In genomic region chr19:719081-719512, GRCh38 we compare ENCODE assay signal across 13 cellular contexts. TPM values are rescaled to one million over a fixed set of nuclear protein-coding genes. Genes with fewer than 3 reads are reported as not detected.
DNase-seq lines count a peak whose midpoint lies in the region; ATAC-seq and TF ChIP-seq lines count a peak whose summit lies in the region.
"Had no signal": no experiment of that assay in that cellular context is flagged by ENCODE, and none has a peak within 500 bp of the region (broad histone marks: within the 10 kb centered on the region; RNA-seq: fewer than 3 reads in every experiment).

No MANE protein-coding gene starts in this region.

- DNase-seq in AG20443 (ENCODE audit: low spot score) (peak; percentile 76), amygdala (lab: John Stamatoyannopoulos, UW) (peak in 41 of 56 donors; percentile 14 to 84 (median 51)), heart left ventricle (peak in 3 of 5 donors; percentile 47 to 82 (median 61)), posterior vena cava (ENCODE audit: low spot score) (peak; percentile 95), NCI-H82 (lab: John Stamatoyannopoulos, UW) (no peak), SIG-M5 treated with dmso at 0.1 percent for 504 hours (lab: John Stamatoyannopoulos, UW; ENCODE audit: unreplicated experiment) (no peak), hepatic stellate cell (ENCODE audit: low spot score) (no peak)
- DNase-seq in activated CD8-positive, alpha-beta T cell treated with anti-CD3 and anti-CD28 coated beads for 36 hours, result no peak
- DNase-seq: BE2C, NCI-H69 had no signal

- CTCF ChIA-PET in activated CD8-positive, alpha-beta T cell treated with anti-CD3 and anti-CD28 coated beads for 36 hours (lab: Charles Lee), result interaction anchor here (0.6 kb wide), 1 partner anchor 52 kb away, joined by 3 read pairs; no protein-coding TSS in a partner anchor

- H3K27ac ChIP-seq in heart left ventricle, result peak overlapping the region in 10 of 12 donors; percentile 4 to 79 (median 46)

- intact Hi-C loops in heart left ventricle (cut with DNase I), result no loop called here
- intact Hi-C loops in posterior vena cava (cut with DNase I), result no loop called here
- intact Hi-C loops in activated CD8-positive, alpha-beta T cell treated with anti-CD3 and anti-CD28 coated beads for 36 hours (cut with micrococcal nuclease), result no loop called here

- peaks cover 22% of the 10 kb centered on the region for H3K27me3 Mint-ChIP-seq in activated CD8-positive, alpha-beta T cell treated with anti-CD3 and anti-CD28 coated beads for 36 hours

- peak overlapping the region in 4 of 12 donors; percentile 15 to 23 (median 18) for H3K4me3 ChIP-seq in heart left ventricle

- peaks cover 3% of the 10 kb centered on the region for H3K9me3 Mint-ChIP-seq in activated CD8-positive, alpha-beta T cell treated with anti-CD3 and anti-CD28 coated beads for 36 hours

- TF ChIP-seq POLR2A in heart left ventricle (IDR thresholded peaks at IDR 0.05), result no peak

- peak in 3 of 4 donors; percentile 42 to 72 (median 68) for ATAC-seq in heart left ventricle
- ATAC-seq in activated CD8-positive, alpha-beta T cell treated with anti-CD3 and anti-CD28 coated beads for 36 hours, result no peak

- H3K36me3 Mint-ChIP-seq in activated CD8-positive, alpha-beta T cell treated with anti-CD3 and anti-CD28 coated beads for 36 hours (ENCODE audit: low read depth), result no peaks in the 10 kb centered on the region

- 28 to 60% (median 49%) methylated on average over 20 to 49 of the region's 49 CpGs for WGBS in heart left ventricle, 4 donors

- no peak overlapping the region for H3K27ac Mint-ChIP-seq in activated CD8-positive, alpha-beta T cell treated with anti-CD3 and anti-CD28 coated beads for 36 hours
- H3K27ac Mint-ChIP-seq: IgD-negative memory B cell had no signal

- peaks cover 0 to 39% (median 26%) of the 10 kb centered on the region in 12 donors for H3K4me1 ChIP-seq in heart left ventricle

- peaks cover 0 to 10% (median 0%) of the 10 kb centered on the region in 12 donors for H3K9me3 ChIP-seq in heart left ventricle
- H3K9me3 ChIP-seq: BE2C had no signal

- no peaks in the 10 kb centered on the region for H3K4me1 Mint-ChIP-seq in activated CD8-positive, alpha-beta T cell treated with anti-CD3 and anti-CD28 coated beads for 36 hours (ENCODE audit: low read depth)

- no peak overlapping the region for H3K4me3 Mint-ChIP-seq in activated CD8-positive, alpha-beta T cell treated with anti-CD3 and anti-CD28 coated beads for 36 hours
- H3K4me3 Mint-ChIP-seq: IgD-negative memory B cell had no signal

- POLR2A ChIA-PET in activated CD8-positive, alpha-beta T cell treated with anti-CD3 and anti-CD28 coated beads for 36 hours (lab: Charles Lee), result no interaction called here

- TF ChIP-seq CTCF in heart left ventricle (IDR thresholded peaks at IDR 0.05), result no peak
- TF ChIP-seq CTCF in activated CD8-positive, alpha-beta T cell treated with anti-CD3 and anti-CD28 coated beads for 36 hours (IDR thresholded peaks at IDR 0.05), result no peak

- H3K27me3 ChIP-seq in heart left ventricle, result peaks cover 0 to 20% (median 10%) of the 10 kb centered on the region in 9 donors
- H3K27me3 ChIP-seq: BE2C had no signal

- no peaks in the 10 kb centered on the region for H3K36me3 ChIP-seq in heart left ventricle
- H3K36me3 ChIP-seq: BE2C had no signal

RNA-seq across cellular contexts. Expression of gene PALM, which starts 10.4 kb away (rescaled TPM):
- total RNA-seq in heart left ventricle (10 to 100 TPM; 13.5 to 42.3 (median 23.3) TPM), posterior vena cava (100 to 1,000 TPM in 1 of 2 donors, 10 to 100 TPM in 1; 89.6 to 128 TPM)
- polyA plus RNA-seq in heart left ventricle, result 10 to 100 TPM; 15.7 to 23.8 TPM
- under 1 TPM; 0.22 to 0.36 TPM for total RNA-seq in activated CD8-positive, alpha-beta T cell treated with anti-CD3 and anti-CD28 coated beads for 36 hours
- total RNA-seq: T-helper 1 cell treated with Interleukin-12 subunit alpha and Interleukin-12 subunit beta and Interleukin-4 antibody, amounts not matched to agents 30 ng/mL and 1 ng/mL, for 36 hours had no signal
- polyA plus RNA-seq: IgD-negative memory B cell had no signal

RNA-seq across cellular contexts. Expression of gene PRSS57, which starts 23.8 kb away (rescaled TPM):
- total RNA-seq in heart left ventricle (not detected), posterior vena cava (not detected)
- not detected for polyA plus RNA-seq in heart left ventricle
- total RNA-seq in activated CD8-positive, alpha-beta T cell treated with anti-CD3 and anti-CD28 coated beads for 36 hours, result not detected
- total RNA-seq: cerebellum; T-helper 1 cell treated with Interleukin-12 subunit alpha and Interleukin-12 subunit beta and Interleukin-4 antibody, amounts not matched to agents 30 ng/mL and 1 ng/mL, for 36 hours had no signal
- polyA plus RNA-seq: IgD-negative memory B cell had no signal

RNA-seq across cellular contexts. Expression of gene MISP, which starts 31.8 kb away (rescaled TPM):
- total RNA-seq in heart left ventricle, result 1 to 10 TPM in 1 of 9 donors, not detected in 8; 1.1 TPM
- under 1 TPM in 1 of 2 donors, not detected in 1; 0.06 TPM for polyA plus RNA-seq in heart left ventricle
- under 1 TPM in 1 of 2 donors, not detected in 1; 0.14 TPM for total RNA-seq in posterior vena cava
- total RNA-seq in activated CD8-positive, alpha-beta T cell treated with anti-CD3 and anti-CD28 coated beads for 36 hours, result not detected
- total RNA-seq: T-helper 1 cell treated with Interleukin-12 subunit alpha and Interleukin-12 subunit beta and Interleukin-4 antibody, amounts not matched to agents 30 ng/mL and 1 ng/mL, for 36 hours had no signal
- polyA plus RNA-seq: IgD-negative memory B cell had no signal

RNA-seq across cellular contexts. Expression of gene FSTL3, which starts 42.9 kb away (rescaled TPM):
- total RNA-seq in heart left ventricle, result 100 to 1,000 TPM in 4 of 9 donors, 10 to 100 TPM in 5; 41.7 to 347 (median 99.9) TPM
- polyA plus RNA-seq in heart left ventricle, result 100 to 1,000 TPM; 131 to 376 TPM
- total RNA-seq in posterior vena cava, result 100 to 1,000 TPM; 234 to 270 TPM
- 10 to 100 TPM; 12.3 TPM for total RNA-seq in activated CD8-positive, alpha-beta T cell treated with anti-CD3 and anti-CD28 coated beads for 36 hours

RNA-seq across cellular contexts. Expression of gene RNF126, which starts 56.1 kb away (rescaled TPM):
- 100 to 1,000 TPM in 1 of 9 donors, 10 to 100 TPM in 8; 21.6 to 105 (median 29.4) TPM for total RNA-seq in heart left ventricle
- 10 to 100 TPM; 23.5 to 45.2 TPM for polyA plus RNA-seq in heart left ventricle
- 10 to 100 TPM; 24.5 to 27.1 TPM for total RNA-seq in posterior vena cava
- total RNA-seq in activated CD8-positive, alpha-beta T cell treated with anti-CD3 and anti-CD28 coated beads for 36 hours, result 100 to 1,000 TPM in 1 of 2 experiments, 10 to 100 TPM in 1; 99.1 to 101 TPM

Comparison
In these comparisons a context has a peak if more than half of its experiments do, and no peak if none do; other contexts are left out.
1. DNase-seq: peak in AG20443 (single experiment), amygdala (41 of 56), heart left ventricle (3 of 5) and posterior vena cava (single experiment); none in activated CD8-positive, alpha-beta T cell treated with anti-CD3 and anti-CD28 coated beads for 36 hours (single experiment), NCI-H82 (single experiment), SIG-M5 treated with dmso at 0.1 percent for 504 hours (single experiment) and hepatic stellate cell (single experiment).
2. RNA of gene PALM, which starts 10.4 kb away (total RNA-seq): 89.6 to 128 TPM in posterior vena cava and 13.5 to 42.3 TPM in heart left ventricle; 0.22 to 0.36 TPM in activated CD8-positive, alpha-beta T cell treated with anti-CD3 and anti-CD28 coated beads for 36 hours; every median in the first group is over 10 times any median in the second.